Comparison of ENCODE assay signal across 1 cellular context in the genomic region with DNA sequence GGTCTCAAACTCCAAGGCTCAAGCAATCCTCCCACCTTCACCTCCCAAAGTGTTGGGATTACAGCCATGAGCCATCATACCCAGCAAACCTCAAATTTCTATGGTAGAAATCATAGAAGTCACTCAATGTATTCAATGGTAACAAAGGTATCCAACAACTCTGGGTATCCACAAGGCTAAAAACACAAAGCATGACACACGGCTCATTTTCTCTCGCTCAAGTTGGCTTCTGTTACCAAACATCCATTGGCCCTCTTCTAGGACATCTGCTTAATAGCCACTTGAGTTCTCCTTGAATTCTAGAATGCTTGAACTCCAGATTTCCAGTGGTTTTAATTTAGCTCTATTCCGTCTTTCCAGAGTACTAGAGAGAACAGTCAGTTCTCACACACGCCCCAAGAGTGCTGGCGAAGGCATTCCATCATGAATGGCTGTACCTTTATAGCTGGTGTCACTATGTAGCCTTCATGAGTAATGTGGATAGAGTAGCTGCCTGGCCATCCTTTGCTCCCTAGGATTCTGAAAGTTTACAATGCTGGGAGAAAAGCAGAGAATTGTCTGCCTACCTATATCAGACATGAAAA.
TF ChIP-seq lines count a peak whose summit lies in the region.

No MANE protein-coding gene starts in this region.

TF ChIP-seq in WTC11, 78 proteins besides CTCF, POLR2A, EP300 and RAD21 (continued from another document):
- TF ChIP-seq, protein P1, sequence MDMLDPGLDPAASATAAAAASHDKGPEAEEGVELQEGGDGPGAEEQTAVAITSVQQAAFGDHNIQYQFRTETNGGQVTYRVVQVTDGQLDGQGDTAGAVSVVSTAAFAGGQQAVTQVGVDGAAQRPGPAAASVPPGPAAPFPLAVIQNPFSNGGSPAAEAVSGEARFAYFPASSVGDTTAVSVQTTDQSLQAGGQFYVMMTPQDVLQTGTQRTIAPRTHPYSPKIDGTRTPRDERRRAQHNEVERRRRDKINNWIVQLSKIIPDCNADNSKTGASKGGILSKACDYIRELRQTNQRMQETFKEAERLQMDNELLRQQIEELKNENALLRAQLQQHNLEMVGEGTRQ (CRISPR knock-in tag; IDR thresholded peaks at IDR 0.05): no peak
- no peak for TF ChIP-seq ZNF138 (CRISPR knock-in tag; conservative IDR thresholded peaks at IDR 0.05)
- TF ChIP-seq, protein P2, sequence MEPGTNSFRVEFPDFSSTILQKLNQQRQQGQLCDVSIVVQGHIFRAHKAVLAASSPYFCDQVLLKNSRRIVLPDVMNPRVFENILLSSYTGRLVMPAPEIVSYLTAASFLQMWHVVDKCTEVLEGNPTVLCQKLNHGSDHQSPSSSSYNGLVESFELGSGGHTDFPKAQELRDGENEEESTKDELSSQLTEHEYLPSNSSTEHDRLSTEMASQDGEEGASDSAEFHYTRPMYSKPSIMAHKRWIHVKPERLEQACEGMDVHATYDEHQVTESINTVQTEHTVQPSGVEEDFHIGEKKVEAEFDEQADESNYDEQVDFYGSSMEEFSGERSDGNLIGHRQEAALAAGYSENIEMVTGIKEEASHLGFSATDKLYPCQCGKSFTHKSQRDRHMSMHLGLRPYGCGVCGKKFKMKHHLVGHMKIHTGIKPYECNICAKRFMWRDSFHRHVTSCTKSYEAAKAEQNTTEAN (CRISPR knock-in tag; IDR thresholded peaks at IDR 0.05): no peak
- TF ChIP-seq, protein P3, sequence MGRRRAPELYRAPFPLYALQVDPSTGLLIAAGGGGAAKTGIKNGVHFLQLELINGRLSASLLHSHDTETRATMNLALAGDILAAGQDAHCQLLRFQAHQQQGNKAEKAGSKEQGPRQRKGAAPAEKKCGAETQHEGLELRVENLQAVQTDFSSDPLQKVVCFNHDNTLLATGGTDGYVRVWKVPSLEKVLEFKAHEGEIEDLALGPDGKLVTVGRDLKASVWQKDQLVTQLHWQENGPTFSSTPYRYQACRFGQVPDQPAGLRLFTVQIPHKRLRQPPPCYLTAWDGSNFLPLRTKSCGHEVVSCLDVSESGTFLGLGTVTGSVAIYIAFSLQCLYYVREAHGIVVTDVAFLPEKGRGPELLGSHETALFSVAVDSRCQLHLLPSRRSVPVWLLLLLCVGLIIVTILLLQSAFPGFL (CRISPR knock-in tag; IDR thresholded peaks at IDR 0.05; ENCODE audit: borderline replicate concordance): no peak
- TF ChIP-seq CBFB (CRISPR knock-in tag; IDR thresholded peaks at IDR 0.05; ENCODE audit: low read depth): no peak
- no peak for TF ChIP-seq NFATC4 (CRISPR knock-in tag; IDR thresholded peaks at IDR 0.05)
- no peak for TF ChIP-seq KAT7 (CRISPR knock-in tag; IDR thresholded peaks at IDR 0.05; ENCODE audit: borderline replicate concordance)
- TF ChIP-seq ZNF219 (CRISPR knock-in tag; IDR thresholded peaks at IDR 0.05; ENCODE audit: borderline replicate concordance): no peak
- TF ChIP-seq, protein P4, sequence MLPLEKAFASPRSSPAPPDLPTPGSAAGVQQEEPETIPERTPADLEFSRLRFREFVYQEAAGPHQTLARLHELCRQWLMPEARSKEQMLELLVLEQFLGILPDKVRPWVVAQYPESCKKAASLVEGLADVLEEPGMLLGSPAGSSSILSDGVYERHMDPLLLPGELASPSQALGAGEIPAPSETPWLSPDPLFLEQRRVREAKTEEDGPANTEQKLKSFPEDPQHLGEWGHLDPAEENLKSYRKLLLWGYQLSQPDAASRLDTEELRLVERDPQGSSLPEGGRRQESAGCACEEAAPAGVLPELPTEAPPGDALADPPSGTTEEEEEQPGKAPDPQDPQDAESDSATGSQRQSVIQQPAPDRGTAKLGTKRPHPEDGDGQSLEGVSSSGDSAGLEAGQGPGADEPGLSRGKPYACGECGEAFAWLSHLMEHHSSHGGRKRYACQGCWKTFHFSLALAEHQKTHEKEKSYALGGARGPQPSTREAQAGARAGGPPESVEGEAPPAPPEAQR (CRISPR knock-in tag; IDR thresholded peaks at IDR 0.05): no peak
- TF ChIP-seq, protein P5, sequence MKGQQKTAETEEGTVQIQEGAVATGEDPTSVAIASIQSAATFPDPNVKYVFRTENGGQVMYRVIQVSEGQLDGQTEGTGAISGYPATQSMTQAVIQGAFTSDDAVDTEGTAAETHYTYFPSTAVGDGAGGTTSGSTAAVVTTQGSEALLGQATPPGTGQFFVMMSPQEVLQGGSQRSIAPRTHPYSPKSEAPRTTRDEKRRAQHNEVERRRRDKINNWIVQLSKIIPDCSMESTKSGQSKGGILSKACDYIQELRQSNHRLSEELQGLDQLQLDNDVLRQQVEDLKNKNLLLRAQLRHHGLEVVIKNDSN (CRISPR knock-in tag; IDR thresholded peaks at IDR 0.05): no peak
